ENCODE assay signal across 13 cellular contexts in the genomic region with DNA sequence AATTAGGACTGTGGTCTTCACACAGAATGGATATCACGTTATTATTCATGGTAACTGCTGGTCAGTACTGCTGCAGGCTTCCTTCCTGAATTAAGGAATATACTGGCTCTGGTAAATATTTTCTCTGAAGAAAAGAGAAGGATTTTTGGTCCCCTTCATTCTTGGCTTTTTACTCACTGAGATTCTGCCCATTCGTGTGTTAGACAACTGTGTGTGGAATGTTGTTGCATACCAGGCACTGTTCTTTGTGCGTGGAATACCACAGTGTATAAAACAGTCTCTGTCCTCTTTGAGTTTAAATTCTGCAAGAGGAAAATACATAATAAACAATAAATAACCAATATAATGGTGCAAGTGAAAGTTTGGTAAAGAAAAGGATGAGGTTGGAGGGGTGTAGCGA.
"Had no signal": no experiment of that assay in that cellular context is flagged by ENCODE, and none has a peak within 500 bp of the region (broad histone marks: within the 10 kb centered on the region; RNA-seq: fewer than 3 reads in every experiment).

No MANE protein-coding gene starts in this region.

- H3K4me1 ChIP-seq: gastroesophageal sphincter, pancreas had no signal

- H3K9me3 ChIP-seq: esophagus squamous epithelium, gastroesophageal sphincter, pancreas, stomach, thoracic aorta had no signal

- DNase-seq: activated CD4-positive, alpha-beta T cell treated with anti-CD3 and anti-CD28 coated beads for 48 hours; activated CD8-positive, alpha-beta memory T cell treated with anti-CD3 and anti-CD28 coated beads, Interleukin-2, amount 50 U/mL, for 48 hours; activated CD8-positive, alpha-beta T cell treated with anti-CD3 and anti-CD28 coated beads, Interleukin-2, amount 10 ng/mL, durations not matched to agents 7 days and 5 days; cerebellar nuclear complex; esophagus squamous epithelium; left ventricle myocardium superior; pancreas; stimulated activated CD4-positive, alpha-beta T cell treated with anti-CD3 and anti-CD28 coated beads, Interleukin-4, amount 100 ng/mL, for 4 hours; stomach; T-cell had no signal

- FAIRE-seq: endometrium, pancreas had no signal

- H3K4me3 ChIP-seq: esophagus squamous epithelium, gastroesophageal sphincter, pancreas, stomach, thoracic aorta had no signal

- H3K36me3 ChIP-seq: pancreas, thoracic aorta had no signal

- H3K27ac ChIP-seq: esophagus squamous epithelium, gastroesophageal sphincter, pancreas, stomach, thoracic aorta had no signal

- H3K27me3 ChIP-seq: esophagus squamous epithelium, gastroesophageal sphincter, pancreas, stomach had no signal
